In genomic region chr2:16359961-16360360, GRCh38 we compare ENCODE assay signal across 30 cellular contexts.
A peak's percentile ranks its signal among the peaks of the same experiment; 100 is the strongest.
DNase-seq lines count a peak whose midpoint lies in the region; ATAC-seq, FAIRE-seq and TF ChIP-seq lines count a peak whose summit lies in the region.
"Had no signal": no experiment of that assay in that cellular context is flagged by ENCODE, and none has a peak within 500 bp of the region (broad histone marks: within the 10 kb centered on the region; RNA-seq: fewer than 3 reads in every experiment).

No MANE protein-coding gene starts in this region.

- H3K4me3 ChIP-seq in BE2C (ENCODE audit: low read depth, low read length) (no peak overlapping the region), K562 (no peak overlapping the region)
- H3K4me3 ChIP-seq: A549; BLaER1; BLaER1 treated with 17β-estradiol and CSF1 and Interleukin-3, amounts not matched to agents 10 nM and 100 nM had no signal

- TF ChIP-seq CTCF in BE2C (IDR thresholded peaks at IDR 0.05; ENCODE audit: low read depth, low read length), result no peak
- no peak for TF ChIP-seq CTCF in K562 (IDR thresholded peaks at IDR 0.05 in 2 of 3, conservative IDR thresholded peaks at IDR 0.05 in 1 of 3; ENCODE audit: insufficient read depth in 2 of 3, low read depth in 1 of 3, low read length in 3 of 3)

- ATAC-seq in K562, result no peak
- ATAC-seq in GM21423 (IDR thresholded peaks at IDR 0.05; ENCODE audit: unreplicated experiment), result no peak
- ATAC-seq: A549; CD8-positive, alpha-beta T cell had no signal

- H3K4me1 ChIP-seq in BE2C (peaks cover 9% of the 10 kb centered on the region), K562 (replicated peaks in 1 of 2; ENCODE audit: control insufficient read depth in 2 of 2, insufficient read depth in 2 of 2, low read length in 2 of 2) (no peaks in the 10 kb centered on the region)
- H3K4me1 ChIP-seq: A549; BLaER1; BLaER1 treated with 17β-estradiol and CSF1 and Interleukin-3, amounts not matched to agents 10 nM and 100 nM; Caco-2 had no signal

- no peak for TF ChIP-seq EP300 in K562 (IDR thresholded peaks at IDR 0.05; ENCODE audit: low read length)

- H3K36me3 ChIP-seq in BE2C, result no peaks in the 10 kb centered on the region
- no peaks in the 10 kb centered on the region for H3K36me3 ChIP-seq in K562 (ENCODE audit: control insufficient read depth, insufficient read depth, low read length)
- H3K36me3 ChIP-seq: BLaER1; BLaER1 treated with 17β-estradiol and CSF1 and Interleukin-3, amounts not matched to agents 10 nM and 100 nM had no signal

- peaks cover 22% of the 10 kb centered on the region for H3K9me3 ChIP-seq in BE2C
- no peaks in the 10 kb centered on the region for H3K9me3 ChIP-seq in K562 (replicated peaks; ENCODE audit: control insufficient read depth, insufficient read depth, low read depth, low read length)

- no peaks in the 10 kb centered on the region for H3K9me1 ChIP-seq in K562 (ENCODE audit: control insufficient read depth, insufficient read depth, low read length)

- no peak overlapping the region for H3K27ac ChIP-seq in K562 (ENCODE audit: extremely low read depth, low read depth, low read length)
- H3K27ac ChIP-seq: 22Rv1; A549; BLaER1; BLaER1 treated with 17β-estradiol and CSF1 and Interleukin-3, amounts not matched to agents 10 nM and 100 nM; C4-2B had no signal

- TF ChIP-seq POLR2A in K562 (conservative IDR thresholded peaks at IDR 0.05), result no peak

- intact Hi-C loops in K562 (cut with micrococcal nuclease), result no loop called here

- CTCF ChIA-PET in K562 (lab: Yijun Ruan, JAX; ENCODE audit: low intra/inter-chr PET ratio), result no interaction called here

- DNase-seq in BE2C, result peak; percentile 96
- no peak for DNase-seq in K562 (ENCODE audit: extremely low read depth in 1 of 4, low spot score in 3 of 4)
- no peak for DNase-seq in NCI-H526 (lab: John Stamatoyannopoulos, UW)
- DNase-seq: 8988T; ACHN; AML-193; C1 segment of cervical spinal cord; Caco-2; Calu3; CD4-positive, alpha-beta memory T cell; CD4-positive, alpha-beta T cell; CD4-positive, CD25-positive, alpha-beta regulatory T cell; CD8-positive, alpha-beta memory T cell; CD8-positive, alpha-beta T cell; COR-L47; DMS 273 treated with DMSO at 0.1 percent for 48 hours; DMS153; DMS53; DMS79; DMS79 treated with DMSO at 0.1 percent for 48 hours; DND-41; EL had no signal

- BruUV-seq in K562 (replicated peaks; lab: Mats Ljungman, UMichigan), result no TSS peak

- no peak for FAIRE-seq in K562 (lab: Jason Lieb, UNC)
- FAIRE-seq: A204.1, A549, D721Med had no signal

- in situ Hi-C loops in K562 (cut with MboI), result no loop called here

- POLR2A ChIA-PET in K562 (lab: Yijun Ruan, JAX), result no interaction called here

- 0% methylated on average over 1 of the region's 1 CpG for WGBS in K562 (ENCODE audit: insufficient coverage, low coverage, missing lambda C conversion rate)

- H4K20me1 ChIP-seq in K562 (replicated peaks; ENCODE audit: control insufficient read depth, insufficient read depth, low read length), result no peaks in the 10 kb centered on the region
- H4K20me1 ChIP-seq: BLaER1; BLaER1 treated with 17β-estradiol and CSF1 and Interleukin-3, amounts not matched to agents 10 nM and 100 nM had no signal

- H3K4me2 ChIP-seq in K562 (ENCODE audit: insufficient read depth, low read length), result no peak overlapping the region
- H3K4me2 ChIP-seq: A549; BLaER1; BLaER1 treated with 17β-estradiol and CSF1 and Interleukin-3, amounts not matched to agents 10 nM and 100 nM had no signal

- H3K27me3 ChIP-seq in BE2C (no peaks in the 10 kb centered on the region), K562 (ENCODE audit: control insufficient read depth in 2 of 2, insufficient read depth in 2 of 2, low read length in 2 of 2) (no peaks in the 10 kb centered on the region)
- H3K27me3 ChIP-seq: BLaER1; BLaER1 treated with 17β-estradiol and CSF1 and Interleukin-3, amounts not matched to agents 10 nM and 100 nM had no signal

- H2AFZ ChIP-seq in K562 (ENCODE audit: low read depth, low read length), result no peak overlapping the region

- H3K9ac ChIP-seq in K562 (ENCODE audit: insufficient read depth in 1 of 2, low read depth in 2 of 2, low read length in 2 of 2), result no peak overlapping the region
- H3K9ac ChIP-seq: BLaER1; BLaER1 treated with 17β-estradiol and CSF1 and Interleukin-3, amounts not matched to agents 10 nM and 100 nM had no signal

- no peak for TF ChIP-seq RAD21 in K562 (CRISPR knock-in tag; conservative IDR thresholded peaks at IDR 0.05 in 1 of 2, IDR thresholded peaks at IDR 0.05 in 1 of 2)

- no peaks in the 10 kb centered on the region for H3K79me2 ChIP-seq in K562 (ENCODE audit: control insufficient read depth, insufficient read depth, low read length)

TF ChIP-seq in K562, 482 proteins besides CTCF, POLR2A, EP300 and RAD21 (continues in another document):
- no peak for TF ChIP-seq SMAD4 (CRISPR knock-in tag; conservative IDR thresholded peaks at IDR 0.05)
- TF ChIP-seq PATZ1 (CRISPR knock-in tag; IDR thresholded peaks at IDR 0.05; ENCODE audit: borderline replicate concordance), result no peak
- TF ChIP-seq, protein P1, sequence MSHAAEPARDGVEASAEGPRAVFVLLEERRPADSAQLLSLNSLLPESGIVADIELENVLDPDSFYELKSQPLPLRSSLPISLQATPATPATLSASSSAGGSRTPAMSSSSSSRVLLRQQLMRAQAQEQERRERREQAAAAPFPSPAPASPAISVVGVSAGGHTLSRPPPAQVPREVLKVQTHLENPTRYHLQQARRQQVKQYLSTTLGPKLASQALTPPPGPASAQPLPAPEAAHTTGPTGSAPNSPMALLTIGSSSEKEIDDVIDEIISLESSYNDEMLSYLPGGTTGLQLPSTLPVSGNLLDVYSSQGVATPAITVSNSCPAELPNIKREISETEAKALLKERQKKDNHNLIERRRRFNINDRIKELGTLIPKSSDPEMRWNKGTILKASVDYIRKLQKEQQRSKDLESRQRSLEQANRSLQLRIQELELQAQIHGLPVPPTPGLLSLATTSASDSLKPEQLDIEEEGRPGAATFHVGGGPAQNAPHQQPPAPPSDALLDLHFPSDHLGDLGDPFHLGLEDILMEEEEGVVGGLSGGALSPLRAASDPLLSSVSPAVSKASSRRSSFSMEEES (CRISPR knock-in tag; IDR thresholded peaks at IDR 0.05), result peak; percentile 15; the same call in 1 of the 2 replicates
